In genomic region chr10:32932330-32932729, GRCh38 we compare ENCODE assay signal across 22 cellular contexts. TPM values are rescaled to one million over a fixed set of nuclear protein-coding genes. Genes with fewer than 3 reads are reported as not detected.
DNase-seq lines count a peak whose midpoint lies in the region; ATAC-seq, FAIRE-seq and TF ChIP-seq lines count a peak whose summit lies in the region.
"Had no signal": no experiment of that assay in that cellular context is flagged by ENCODE, and none has a peak within 500 bp of the region (broad histone marks: within the 10 kb centered on the region; RNA-seq: fewer than 3 reads in every experiment).

No MANE protein-coding gene starts in this region.

- H3K79me2 ChIP-seq in astrocyte (ENCODE audit: insufficient read depth, low read length): peaks cover 99% of the 10 kb centered on the region

- H3K27ac Mint-ChIP-seq in HFFc6 (peak overlapping the region; percentile 59; the same call in 1 of the 2 replicates), astrocyte (ENCODE audit: unreplicated experiment) (peak overlapping the region; percentile 77)
- H3K27ac Mint-ChIP-seq in activated T-helper 17 cell treated with anti-CD3 and anti-CD28 coated beads, Interleukin-2, amount 50 U/mL, for 72 hours: no peak overlapping the region

- H3K9ac ChIP-seq in astrocyte (ENCODE audit: low read length) (no peak overlapping the region), mesenchymal stem cell (ENCODE audit: low read length) (peak overlapping the region; percentile 44)
- H3K9ac ChIP-seq: KMS-11 had no signal

- FAIRE-seq in A549 (lab: Jason Lieb, UNC) (no peak), astrocyte (lab: Jason Lieb, UNC) (no peak)

- H3K27ac ChIP-seq in A549: peak overlapping the region; percentile 36 to 66; a peak in 5 of 6 replicates
- H3K27ac ChIP-seq in astrocyte (ENCODE audit: low read depth, low read length): no peak overlapping the region
- no peak overlapping the region for H3K27ac ChIP-seq in mesenchymal stem cell (ENCODE audit: low read length, poor library complexity, severe bottlenecking)
- H3K27ac ChIP-seq: 22Rv1, HL-60, SJSA1 had no signal

- H3K9me3 ChIP-seq in A549 (no peaks in the 10 kb centered on the region), astrocyte (ENCODE audit: insufficient read depth, low read depth, low read length) (no peaks in the 10 kb centered on the region), mesenchymal stem cell (ENCODE audit: control insufficient read depth, low read length) (no peaks in the 10 kb centered on the region)
- H3K9me3 ChIP-seq: SJSA1 had no signal

- TF ChIP-seq RAD21 in A549 (conservative IDR thresholded peaks at IDR 0.05 in 1 of 2, IDR thresholded peaks at IDR 0.05 in 1 of 2): no peak

- no peaks in the 10 kb centered on the region for H3K27me3 Mint-ChIP-seq in HFFc6 (ENCODE audit: insufficient read depth)
- no peaks in the 10 kb centered on the region for H3K27me3 Mint-ChIP-seq in astrocyte (ENCODE audit: low read depth, unreplicated experiment)
- H3K27me3 Mint-ChIP-seq in activated T-helper 17 cell treated with anti-CD3 and anti-CD28 coated beads, Interleukin-2, amount 50 U/mL, for 72 hours: no peaks in the 10 kb centered on the region

- ATAC-seq in A549 (peak; percentile 8 to 16; a peak in 1 of 6 replicates), GM18511 (IDR thresholded peaks at IDR 0.05; ENCODE audit: unreplicated experiment) (no peak)
- no peak for ATAC-seq in activated T-helper 17 cell treated with anti-CD3 and anti-CD28 coated beads, Interleukin-2, amount 50 U/mL, for 72 hours (replicated peaks)
- ATAC-seq: Right ventricle myocardium inferior had no signal

- H3K4ac ChIP-seq in mesenchymal stem cell (ENCODE audit: low read depth in 1 of 2, low read length in 2 of 2): no peak overlapping the region

- no peak overlapping the region for H4K91ac ChIP-seq in mesenchymal stem cell (ENCODE audit: low read length)

- no peak overlapping the region for H2AFZ ChIP-seq in astrocyte (ENCODE audit: low read depth, low read length)
- no peak overlapping the region for H2AFZ ChIP-seq in mesenchymal stem cell (ENCODE audit: low read depth, low read length)

- H3K23ac ChIP-seq in mesenchymal stem cell (ENCODE audit: low read length in 2 of 2): no peak overlapping the region

- H3K9me3 Mint-ChIP-seq in HFFc6 (no peaks in the 10 kb centered on the region), astrocyte (ENCODE audit: unreplicated experiment) (no peaks in the 10 kb centered on the region)
- H3K9me3 Mint-ChIP-seq in activated T-helper 17 cell treated with anti-CD3 and anti-CD28 coated beads, Interleukin-2, amount 50 U/mL, for 72 hours: no peaks in the 10 kb centered on the region
- H3K9me3 Mint-ChIP-seq: CD14-positive monocyte had no signal

- TF ChIP-seq POLR2A in A549 (IDR thresholded peaks at IDR 0.05; ENCODE audit: low read length): no peak

- H3K4me1 ChIP-seq in A549: peaks cover 93% of the 10 kb centered on the region
- no peaks in the 10 kb centered on the region for H3K4me1 ChIP-seq in astrocyte (ENCODE audit: insufficient read depth, low read length)
- H3K4me1 ChIP-seq in mesenchymal stem cell (ENCODE audit: control insufficient read depth, insufficient read depth, low read depth, low read length): peaks cover 11% of the 10 kb centered on the region
- H3K4me1 ChIP-seq: SJSA1 had no signal

- no peak overlapping the region for H4K8ac ChIP-seq in mesenchymal stem cell (ENCODE audit: low read length)

- H3K36me3 Mint-ChIP-seq in HFFc6 (ENCODE audit: low read depth) (peaks cover 60% of the 10 kb centered on the region), astrocyte (ENCODE audit: low read depth, unreplicated experiment) (peaks cover 27% of the 10 kb centered on the region)
- H3K36me3 Mint-ChIP-seq in activated T-helper 17 cell treated with anti-CD3 and anti-CD28 coated beads, Interleukin-2, amount 50 U/mL, for 72 hours (ENCODE audit: low read depth): peaks cover 97% of the 10 kb centered on the region

- H3K4me3 ChIP-seq in A549 (no peak overlapping the region), astrocyte (ENCODE audit: insufficient read depth, low read depth, low read length) (no peak overlapping the region), mesenchymal stem cell (ENCODE audit: insufficient read depth in 1 of 2, low read depth in 1 of 2, low read length in 2 of 2) (no peak overlapping the region)
- H3K4me3 ChIP-seq: SJSA1 had no signal

- POLR2A ChIA-PET in A549 (lab: Yijun Ruan, JAX): interaction anchor here (1.2 to 1.4 kb wide), 2 partner anchors 19 to 48 kb away, joined by 3 to 5 read pairs; no protein-coding TSS in a partner anchor

- H3K79me1 ChIP-seq in mesenchymal stem cell (replicated peaks; ENCODE audit: low read length, poor library complexity, severe bottlenecking): no peaks in the 10 kb centered on the region

- peaks cover 82% of the 10 kb centered on the region for H4K20me1 ChIP-seq in astrocyte (ENCODE audit: insufficient read depth, low read length)

- H2AK5ac ChIP-seq in mesenchymal stem cell (ENCODE audit: low read length, severe bottlenecking): no peak overlapping the region

- H3K36me3 ChIP-seq in astrocyte (ENCODE audit: insufficient read depth, low read length): peaks cover 75% of the 10 kb centered on the region
- peaks cover 14 to 85% of the 10 kb centered on the region in 2 experiments for H3K36me3 ChIP-seq in mesenchymal stem cell (ENCODE audit: control insufficient read depth in 1 of 2, insufficient read depth in 2 of 2, low read depth in 1 of 2, low read length in 2 of 2)

- CTCF ChIA-PET in A549 (lab: Yijun Ruan, JAX): no interaction called here

- H3K27me3 ChIP-seq in astrocyte (ENCODE audit: insufficient read depth, low read length): no peaks in the 10 kb centered on the region
- H3K27me3 ChIP-seq in mesenchymal stem cell (ENCODE audit: control insufficient read depth in 1 of 2, insufficient read depth in 1 of 2, low read length in 2 of 2): no peaks in the 10 kb centered on the region
- H3K27me3 ChIP-seq: SJSA1 had no signal

- H3K4me1 Mint-ChIP-seq in HFFc6 (ENCODE audit: low read depth) (peaks cover 74% of the 10 kb centered on the region), astrocyte (ENCODE audit: low read depth, unreplicated experiment) (peaks cover 50% of the 10 kb centered on the region)
- H3K4me1 Mint-ChIP-seq in activated T-helper 17 cell treated with anti-CD3 and anti-CD28 coated beads, Interleukin-2, amount 50 U/mL, for 72 hours: peaks cover 30% of the 10 kb centered on the region

- no peak overlapping the region for H3K14ac ChIP-seq in mesenchymal stem cell (ENCODE audit: low read length in 2 of 2)

- TF ChIP-seq CTCF in A549 (IDR thresholded peaks at IDR 0.05): no peak
- TF ChIP-seq CTCF in HFFc6 (IDR thresholded peaks at IDR 0.05): no peak
- TF ChIP-seq CTCF in astrocyte (IDR thresholded peaks at IDR 0.05; ENCODE audit: insufficient read depth, low read depth, low read length): no peak

- no peak overlapping the region for H3K4me3 Mint-ChIP-seq in HFFc6
- no peak overlapping the region for H3K4me3 Mint-ChIP-seq in astrocyte (ENCODE audit: unreplicated experiment)
- H3K4me3 Mint-ChIP-seq in activated T-helper 17 cell treated with anti-CD3 and anti-CD28 coated beads, Interleukin-2, amount 50 U/mL, for 72 hours: no peak overlapping the region
- H3K4me3 Mint-ChIP-seq: CD14-positive monocyte had no signal

- DNase-seq in A549 (ENCODE audit: low read depth in 1 of 2, low spot score in 1 of 2) (no peak), HFFc6 (no peak), astrocyte (ENCODE audit: low read depth) (no peak), mesenchymal stem cell (no peak), retina (no peak), AG08395 (ENCODE audit: low spot score) (no peak)
- DNase-seq: COR-L47, DMS79, H7, NCI-H1105, NCI-H2029 treated with DMSO at 0.1 percent for 48 hours, NCI-H226, NCI-H510A treated with DMSO at 0.1 percent for 48 hours, NCI-H748 treated with DMSO at 0.1 percent for 48 hours had no signal

- H2BK5ac ChIP-seq in mesenchymal stem cell (ENCODE audit: low read depth, low read length, poor library complexity, severe bottlenecking): no peak overlapping the region

- H3K4me2 ChIP-seq in A549: peak overlapping the region; percentile 47
- no peak overlapping the region for H3K4me2 ChIP-seq in astrocyte (ENCODE audit: low read length)
- no peak overlapping the region for H3K4me2 ChIP-seq in mesenchymal stem cell (ENCODE audit: low read length, poor library complexity, severe bottlenecking)

- no peak overlapping the region for H2BK12ac ChIP-seq in mesenchymal stem cell (ENCODE audit: low read length in 2 of 2)

- TF ChIP-seq EP300 in A549 (IDR thresholded peaks at IDR 0.05): no peak

- no peak overlapping the region for H2BK15ac ChIP-seq in mesenchymal stem cell (ENCODE audit: low read depth, poor library complexity, severe bottlenecking)

- H3K18ac ChIP-seq in mesenchymal stem cell (ENCODE audit: low read depth in 1 of 2, low read length in 2 of 2): no peak overlapping the region

- H2BK120ac ChIP-seq in mesenchymal stem cell (ENCODE audit: low read depth, low read length): no peak overlapping the region

TF ChIP-seq in A549, 52 proteins besides CTCF, POLR2A, EP300 and RAD21 (continues in another document):
- no peak for TF ChIP-seq CHD2 (IDR thresholded peaks at IDR 0.05; ENCODE audit: low read length, partially characterized antibody)
- TF ChIP-seq EHMT2 (IDR thresholded peaks at IDR 0.05; ENCODE audit: low read depth): no peak
- no peak for TF ChIP-seq MAZ (IDR thresholded peaks at IDR 0.05; ENCODE audit: borderline replicate concordance, low read depth, low read length)

RNA-seq across cellular contexts. Expression of gene ITGB1, which starts 25.7 kb away (rescaled TPM):
- polyA plus RNA-seq in A549 (2011; rRNA removed) (1,667 and 2,408 TPM in 2 replicates), A549 (2017; fragmentation: RNase III; extraction: RNeasy Plus Mini Kit Qiagen cat#74134 plus additional on column Dnase treatment) (1,270 to 1,281 TPM (median 1,270 TPM) in 3 replicates)
- 320 and 370 TPM in 2 replicates for polyA plus RNA-seq in A549 (2012; cell fraction: cytosol; rRNA removed)
- polyA plus RNA-seq in A549 (2012; cell fraction: nucleus; rRNA removed): 214 and 381 TPM in 2 replicates
- polyA minus RNA-seq in A549 (2011; rRNA and poly(A)+ RNA removed): 799 and 821 TPM in 2 replicates
- total RNA-seq in HFFc6 (2021; fragmentation: NEBNext Ultra II Directional; extraction: Animal tissue kit (Norgen Biotek cat#: 25700)): 1,000 to 10,000 TPM; 1,442 to 1,960 (median 1,623) TPM
- total RNA-seq in astrocyte: 2,575 and 2,956 TPM in 2 replicates
- polyA plus RNA-seq in mesenchymal stem cell (2013, experiment 1 of 2): 1,059 TPM
- polyA plus RNA-seq in mesenchymal stem cell (2013, experiment 2 of 2): 1,073 TPM
- 100 to 1,000 TPM; 125 to 126 TPM for total RNA-seq in activated T-helper 17 cell treated with anti-CD3 and anti-CD28 coated beads, Interleukin-2, amount 50 U/mL, for 72 hours

Comparison
In these comparisons a context has a peak if more than half of its experiments do, and no peak if none do; other contexts are left out.
1. ATAC-seq: peak in A549 (2 of 2); none in activated T-helper 17 cell treated with anti-CD3 and anti-CD28 coated beads, Interleukin-2, amount 50 U/mL, for 72 hours (single experiment) and GM18511 (single experiment).
2. H3K27ac ChIP-seq: peak in A549 (2 of 2); none in astrocyte (single experiment) and mesenchymal stem cell (single experiment).
3. RNA of gene ITGB1, which starts 25.7 kb away (total RNA-seq): 2,575 to 2,956 TPM in astrocyte and 1,442 to 1,960 TPM in HFFc6; 125 to 126 TPM in activated T-helper 17 cell treated with anti-CD3 and anti-CD28 coated beads, Interleukin-2, amount 50 U/mL, for 72 hours; every median in the first group is over 10 times any median in the second.